1 cellular context compared by ENCODE assay signal in the genomic region with DNA sequence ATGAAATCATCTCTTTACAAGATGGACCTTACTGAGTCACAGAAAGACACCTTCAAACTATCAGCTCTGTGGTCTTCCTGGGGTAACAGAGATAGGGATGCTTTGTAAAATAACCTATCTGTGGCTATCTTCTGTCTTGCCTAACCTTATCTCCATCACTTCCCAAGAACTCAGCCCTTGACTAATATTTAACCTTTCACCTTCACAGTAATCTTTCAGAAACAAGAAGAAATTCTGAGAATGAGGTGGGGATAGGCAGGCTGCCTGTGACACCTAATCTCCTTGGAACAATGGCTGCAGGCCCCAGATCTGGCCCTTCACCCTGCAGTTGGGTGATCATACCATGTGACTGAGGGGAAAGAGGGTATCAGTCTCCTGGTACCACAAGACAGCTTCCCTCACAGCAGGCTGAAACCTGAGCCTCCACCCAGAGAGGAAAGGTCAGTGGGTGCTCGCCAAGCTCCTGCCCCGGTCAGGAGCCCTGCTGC.
TF ChIP-seq lines count a peak whose summit lies in the region.

No MANE protein-coding gene starts in this region.

TF ChIP-seq in K562, 482 proteins besides CTCF, POLR2A, EP300 and RAD21 (continued from another document and continues in another):
- TF ChIP-seq, protein P1, sequence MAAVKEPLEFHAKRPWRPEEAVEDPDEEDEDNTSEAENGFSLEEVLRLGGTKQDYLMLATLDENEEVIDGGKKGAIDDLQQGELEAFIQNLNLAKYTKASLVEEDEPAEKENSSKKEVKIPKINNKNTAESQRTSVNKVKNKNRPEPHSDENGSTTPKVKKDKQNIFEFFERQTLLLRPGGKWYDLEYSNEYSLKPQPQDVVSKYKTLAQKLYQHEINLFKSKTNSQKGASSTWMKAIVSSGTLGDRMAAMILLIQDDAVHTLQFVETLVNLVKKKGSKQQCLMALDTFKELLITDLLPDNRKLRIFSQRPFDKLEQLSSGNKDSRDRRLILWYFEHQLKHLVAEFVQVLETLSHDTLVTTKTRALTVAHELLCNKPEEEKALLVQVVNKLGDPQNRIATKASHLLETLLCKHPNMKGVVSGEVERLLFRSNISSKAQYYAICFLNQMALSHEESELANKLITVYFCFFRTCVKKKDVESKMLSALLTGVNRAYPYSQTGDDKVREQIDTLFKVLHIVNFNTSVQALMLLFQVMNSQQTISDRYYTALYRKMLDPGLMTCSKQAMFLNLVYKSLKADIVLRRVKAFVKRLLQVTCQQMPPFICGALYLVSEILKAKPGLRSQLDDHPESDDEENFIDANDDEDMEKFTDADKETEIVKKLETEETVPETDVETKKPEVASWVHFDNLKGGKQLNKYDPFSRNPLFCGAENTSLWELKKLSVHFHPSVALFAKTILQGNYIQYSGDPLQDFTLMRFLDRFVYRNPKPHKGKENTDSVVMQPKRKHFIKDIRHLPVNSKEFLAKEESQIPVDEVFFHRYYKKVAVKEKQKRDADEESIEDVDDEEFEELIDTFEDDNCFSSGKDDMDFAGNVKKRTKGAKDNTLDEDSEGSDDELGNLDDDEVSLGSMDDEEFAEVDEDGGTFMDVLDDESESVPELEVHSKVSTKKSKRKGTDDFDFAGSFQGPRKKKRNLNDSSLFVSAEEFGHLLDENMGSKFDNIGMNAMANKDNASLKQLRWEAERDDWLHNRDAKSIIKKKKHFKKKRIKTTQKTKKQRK (IDR thresholded peaks at IDR 0.05; ENCODE audit: borderline replicate concordance, low read depth, low read length), result no peak
- TF ChIP-seq CXXC5 (CRISPR knock-in tag; IDR thresholded peaks at IDR 0.05) (peak; percentile 84), KLF6 (CRISPR knock-in tag; IDR thresholded peaks at IDR 0.05; ENCODE audit: borderline replicate concordance) (no peak), E2F3 (CRISPR knock-in tag; IDR thresholded peaks at IDR 0.05) (no peak), ZNF133 (CRISPR knock-in tag; IDR thresholded peaks at IDR 0.05) (no peak), ZNF77 (CRISPR knock-in tag; IDR thresholded peaks at IDR 0.05) (no peak), NR2F6 (CRISPR knock-in tag; IDR thresholded peaks at IDR 0.05) (peak; percentile 43; the same call in 1 of the 2 replicates), ZSCAN29 (IDR thresholded peaks at IDR 0.05) (no peak; the same call in 1 of the 2 replicates), PRPF4 (IDR thresholded peaks at IDR 0.05; ENCODE audit: insufficient read depth, low read depth, low read length, poor library complexity, severe bottlenecking) (no peak), SNRNP70 (optimal IDR thresholded peaks at IDR 0.05; ENCODE audit: low read depth, low read length) (no peak), GATA2 (CRISPR knock-in tag; IDR thresholded peaks at IDR 0.05) (peak; percentile 95), ZZZ3 (IDR thresholded peaks at IDR 0.05) (no peak), JUND (IDR thresholded peaks at IDR 0.05; ENCODE audit: borderline replicate concordance, low read depth, low read length) (peak; percentile 65; the same call in 1 of the 2 replicates), JUND (tag; IDR thresholded peaks at IDR 0.05; ENCODE audit: borderline replicate concordance, low read depth, low read length) (peak; percentile 64; the same call in 1 of the 3 replicates), ZBTB8A (IDR thresholded peaks at IDR 0.05; ENCODE audit: partially characterized antibody) (no peak), MED1 (CRISPR knock-in tag; IDR thresholded peaks at IDR 0.05; ENCODE audit: borderline replicate concordance) (no peak), RBM15 (IDR thresholded peaks at IDR 0.05; ENCODE audit: insufficient read depth, low read length) (no peak), SIN3B (IDR thresholded peaks at IDR 0.05; ENCODE audit: low read depth) (no peak), KAT2B (IDR thresholded peaks at IDR 0.05; ENCODE audit: low read depth, low read length) (no peak), FOXK2 (conservative IDR thresholded peaks at IDR 0.05 in 1 of 2, IDR thresholded peaks at IDR 0.05 in 1 of 2; ENCODE audit: low read depth in 2 of 2) (peak; percentile 25 to 56; a peak in 1 of 4 replicates), ZNF184 (CRISPR knock-in tag; IDR thresholded peaks at IDR 0.05) (no peak), RBM25 (IDR thresholded peaks at IDR 0.05; ENCODE audit: low read depth, low read length, severe bottlenecking) (no peak), ERF (CRISPR knock-in tag; IDR thresholded peaks at IDR 0.05) (0 out of 2 replicates have a peak, but pooled peaks have one; percentile 28), GABPB1 (CRISPR knock-in tag; IDR thresholded peaks at IDR 0.05) (no peak), HNRNPUL1 (IDR thresholded peaks at IDR 0.05; ENCODE audit: low read length) (no peak), BCOR (IDR thresholded peaks at IDR 0.05) (peak; percentile 87; the same call in 1 of the 2 replicates), NCOA2 (IDR thresholded peaks at IDR 0.05; ENCODE audit: partially characterized antibody in 2 of 2) (peak in 1 of 2 experiments; percentile 87)
- TF ChIP-seq, protein P2, sequence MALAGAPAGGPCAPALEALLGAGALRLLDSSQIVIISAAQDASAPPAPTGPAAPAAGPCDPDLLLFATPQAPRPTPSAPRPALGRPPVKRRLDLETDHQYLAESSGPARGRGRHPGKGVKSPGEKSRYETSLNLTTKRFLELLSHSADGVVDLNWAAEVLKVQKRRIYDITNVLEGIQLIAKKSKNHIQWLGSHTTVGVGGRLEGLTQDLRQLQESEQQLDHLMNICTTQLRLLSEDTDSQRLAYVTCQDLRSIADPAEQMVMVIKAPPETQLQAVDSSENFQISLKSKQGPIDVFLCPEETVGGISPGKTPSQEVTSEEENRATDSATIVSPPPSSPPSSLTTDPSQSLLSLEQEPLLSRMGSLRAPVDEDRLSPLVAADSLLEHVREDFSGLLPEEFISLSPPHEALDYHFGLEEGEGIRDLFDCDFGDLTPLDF (CRISPR knock-in tag; IDR thresholded peaks at IDR 0.05), result no peak
- TF ChIP-seq, protein P3, sequence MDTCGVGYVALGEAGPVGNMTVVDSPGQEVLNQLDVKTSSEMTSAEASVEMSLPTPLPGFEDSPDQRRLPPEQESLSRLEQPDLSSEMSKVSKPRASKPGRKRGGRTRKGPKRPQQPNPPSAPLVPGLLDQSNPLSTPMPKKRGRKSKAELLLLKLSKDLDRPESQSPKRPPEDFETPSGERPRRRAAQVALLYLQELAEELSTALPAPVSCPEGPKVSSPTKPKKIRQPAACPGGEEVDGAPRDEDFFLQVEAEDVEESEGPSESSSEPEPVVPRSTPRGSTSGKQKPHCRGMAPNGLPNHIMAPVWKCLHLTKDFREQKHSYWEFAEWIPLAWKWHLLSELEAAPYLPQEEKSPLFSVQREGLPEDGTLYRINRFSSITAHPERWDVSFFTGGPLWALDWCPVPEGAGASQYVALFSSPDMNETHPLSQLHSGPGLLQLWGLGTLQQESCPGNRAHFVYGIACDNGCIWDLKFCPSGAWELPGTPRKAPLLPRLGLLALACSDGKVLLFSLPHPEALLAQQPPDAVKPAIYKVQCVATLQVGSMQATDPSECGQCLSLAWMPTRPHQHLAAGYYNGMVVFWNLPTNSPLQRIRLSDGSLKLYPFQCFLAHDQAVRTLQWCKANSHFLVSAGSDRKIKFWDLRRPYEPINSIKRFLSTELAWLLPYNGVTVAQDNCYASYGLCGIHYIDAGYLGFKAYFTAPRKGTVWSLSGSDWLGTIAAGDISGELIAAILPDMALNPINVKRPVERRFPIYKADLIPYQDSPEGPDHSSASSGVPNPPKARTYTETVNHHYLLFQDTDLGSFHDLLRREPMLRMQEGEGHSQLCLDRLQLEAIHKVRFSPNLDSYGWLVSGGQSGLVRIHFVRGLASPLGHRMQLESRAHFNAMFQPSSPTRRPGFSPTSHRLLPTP (IDR thresholded peaks at IDR 0.05; ENCODE audit: borderline replicate concordance, extremely low read depth, insufficient read length), result no peak
- TF ChIP-seq, protein P4, sequence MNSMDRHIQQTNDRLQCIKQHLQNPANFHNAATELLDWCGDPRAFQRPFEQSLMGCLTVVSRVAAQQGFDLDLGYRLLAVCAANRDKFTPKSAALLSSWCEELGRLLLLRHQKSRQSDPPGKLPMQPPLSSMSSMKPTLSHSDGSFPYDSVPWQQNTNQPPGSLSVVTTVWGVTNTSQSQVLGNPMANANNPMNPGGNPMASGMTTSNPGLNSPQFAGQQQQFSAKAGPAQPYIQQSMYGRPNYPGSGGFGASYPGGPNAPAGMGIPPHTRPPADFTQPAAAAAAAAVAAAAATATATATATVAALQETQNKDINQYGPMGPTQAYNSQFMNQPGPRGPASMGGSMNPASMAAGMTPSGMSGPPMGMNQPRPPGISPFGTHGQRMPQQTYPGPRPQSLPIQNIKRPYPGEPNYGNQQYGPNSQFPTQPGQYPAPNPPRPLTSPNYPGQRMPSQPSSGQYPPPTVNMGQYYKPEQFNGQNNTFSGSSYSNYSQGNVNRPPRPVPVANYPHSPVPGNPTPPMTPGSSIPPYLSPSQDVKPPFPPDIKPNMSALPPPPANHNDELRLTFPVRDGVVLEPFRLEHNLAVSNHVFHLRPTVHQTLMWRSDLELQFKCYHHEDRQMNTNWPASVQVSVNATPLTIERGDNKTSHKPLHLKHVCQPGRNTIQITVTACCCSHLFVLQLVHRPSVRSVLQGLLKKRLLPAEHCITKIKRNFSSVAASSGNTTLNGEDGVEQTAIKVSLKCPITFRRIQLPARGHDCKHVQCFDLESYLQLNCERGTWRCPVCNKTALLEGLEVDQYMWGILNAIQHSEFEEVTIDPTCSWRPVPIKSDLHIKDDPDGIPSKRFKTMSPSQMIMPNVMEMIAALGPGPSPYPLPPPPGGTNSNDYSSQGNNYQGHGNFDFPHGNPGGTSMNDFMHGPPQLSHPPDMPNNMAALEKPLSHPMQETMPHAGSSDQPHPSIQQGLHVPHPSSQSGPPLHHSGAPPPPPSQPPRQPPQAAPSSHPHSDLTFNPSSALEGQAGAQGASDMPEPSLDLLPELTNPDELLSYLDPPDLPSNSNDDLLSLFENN (IDR thresholded peaks at IDR 0.05; ENCODE audit: low read depth in 2 of 2, low read length in 2 of 2), result peak in 1 of 2 experiments; percentile 58; a peak in 2 of 4 replicates
- TF ChIP-seq, protein P5, sequence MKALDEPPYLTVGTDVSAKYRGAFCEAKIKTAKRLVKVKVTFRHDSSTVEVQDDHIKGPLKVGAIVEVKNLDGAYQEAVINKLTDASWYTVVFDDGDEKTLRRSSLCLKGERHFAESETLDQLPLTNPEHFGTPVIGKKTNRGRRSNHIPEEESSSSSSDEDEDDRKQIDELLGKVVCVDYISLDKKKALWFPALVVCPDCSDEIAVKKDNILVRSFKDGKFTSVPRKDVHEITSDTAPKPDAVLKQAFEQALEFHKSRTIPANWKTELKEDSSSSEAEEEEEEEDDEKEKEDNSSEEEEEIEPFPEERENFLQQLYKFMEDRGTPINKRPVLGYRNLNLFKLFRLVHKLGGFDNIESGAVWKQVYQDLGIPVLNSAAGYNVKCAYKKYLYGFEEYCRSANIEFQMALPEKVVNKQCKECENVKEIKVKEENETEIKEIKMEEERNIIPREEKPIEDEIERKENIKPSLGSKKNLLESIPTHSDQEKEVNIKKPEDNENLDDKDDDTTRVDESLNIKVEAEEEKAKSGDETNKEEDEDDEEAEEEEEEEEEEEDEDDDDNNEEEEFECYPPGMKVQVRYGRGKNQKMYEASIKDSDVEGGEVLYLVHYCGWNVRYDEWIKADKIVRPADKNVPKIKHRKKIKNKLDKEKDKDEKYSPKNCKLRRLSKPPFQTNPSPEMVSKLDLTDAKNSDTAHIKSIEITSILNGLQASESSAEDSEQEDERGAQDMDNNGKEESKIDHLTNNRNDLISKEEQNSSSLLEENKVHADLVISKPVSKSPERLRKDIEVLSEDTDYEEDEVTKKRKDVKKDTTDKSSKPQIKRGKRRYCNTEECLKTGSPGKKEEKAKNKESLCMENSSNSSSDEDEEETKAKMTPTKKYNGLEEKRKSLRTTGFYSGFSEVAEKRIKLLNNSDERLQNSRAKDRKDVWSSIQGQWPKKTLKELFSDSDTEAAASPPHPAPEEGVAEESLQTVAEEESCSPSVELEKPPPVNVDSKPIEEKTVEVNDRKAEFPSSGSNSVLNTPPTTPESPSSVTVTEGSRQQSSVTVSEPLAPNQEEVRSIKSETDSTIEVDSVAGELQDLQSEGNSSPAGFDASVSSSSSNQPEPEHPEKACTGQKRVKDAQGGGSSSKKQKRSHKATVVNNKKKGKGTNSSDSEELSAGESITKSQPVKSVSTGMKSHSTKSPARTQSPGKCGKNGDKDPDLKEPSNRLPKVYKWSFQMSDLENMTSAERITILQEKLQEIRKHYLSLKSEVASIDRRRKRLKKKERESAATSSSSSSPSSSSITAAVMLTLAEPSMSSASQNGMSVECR (CRISPR knock-in tag; IDR thresholded peaks at IDR 0.05), result no peak
- TF ChIP-seq, protein P6, sequence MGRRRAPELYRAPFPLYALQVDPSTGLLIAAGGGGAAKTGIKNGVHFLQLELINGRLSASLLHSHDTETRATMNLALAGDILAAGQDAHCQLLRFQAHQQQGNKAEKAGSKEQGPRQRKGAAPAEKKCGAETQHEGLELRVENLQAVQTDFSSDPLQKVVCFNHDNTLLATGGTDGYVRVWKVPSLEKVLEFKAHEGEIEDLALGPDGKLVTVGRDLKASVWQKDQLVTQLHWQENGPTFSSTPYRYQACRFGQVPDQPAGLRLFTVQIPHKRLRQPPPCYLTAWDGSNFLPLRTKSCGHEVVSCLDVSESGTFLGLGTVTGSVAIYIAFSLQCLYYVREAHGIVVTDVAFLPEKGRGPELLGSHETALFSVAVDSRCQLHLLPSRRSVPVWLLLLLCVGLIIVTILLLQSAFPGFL (CRISPR knock-in tag; IDR thresholded peaks at IDR 0.05), result no peak
- TF ChIP-seq, protein P7, sequence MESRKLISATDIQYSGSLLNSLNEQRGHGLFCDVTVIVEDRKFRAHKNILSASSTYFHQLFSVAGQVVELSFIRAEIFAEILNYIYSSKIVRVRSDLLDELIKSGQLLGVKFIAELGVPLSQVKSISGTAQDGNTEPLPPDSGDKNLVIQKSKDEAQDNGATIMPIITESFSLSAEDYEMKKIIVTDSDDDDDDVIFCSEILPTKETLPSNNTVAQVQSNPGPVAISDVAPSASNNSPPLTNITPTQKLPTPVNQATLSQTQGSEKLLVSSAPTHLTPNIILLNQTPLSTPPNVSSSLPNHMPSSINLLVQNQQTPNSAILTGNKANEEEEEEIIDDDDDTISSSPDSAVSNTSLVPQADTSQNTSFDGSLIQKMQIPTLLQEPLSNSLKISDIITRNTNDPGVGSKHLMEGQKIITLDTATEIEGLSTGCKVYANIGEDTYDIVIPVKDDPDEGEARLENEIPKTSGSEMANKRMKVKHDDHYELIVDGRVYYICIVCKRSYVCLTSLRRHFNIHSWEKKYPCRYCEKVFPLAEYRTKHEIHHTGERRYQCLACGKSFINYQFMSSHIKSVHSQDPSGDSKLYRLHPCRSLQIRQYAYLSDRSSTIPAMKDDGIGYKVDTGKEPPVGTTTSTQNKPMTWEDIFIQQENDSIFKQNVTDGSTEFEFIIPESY (CRISPR knock-in tag; IDR thresholded peaks at IDR 0.05), result 0 out of 2 replicates have a peak, but pooled peaks have one; percentile 34
